Comparison of ENCODE assay signal across 11 cellular contexts in the genomic region with DNA sequence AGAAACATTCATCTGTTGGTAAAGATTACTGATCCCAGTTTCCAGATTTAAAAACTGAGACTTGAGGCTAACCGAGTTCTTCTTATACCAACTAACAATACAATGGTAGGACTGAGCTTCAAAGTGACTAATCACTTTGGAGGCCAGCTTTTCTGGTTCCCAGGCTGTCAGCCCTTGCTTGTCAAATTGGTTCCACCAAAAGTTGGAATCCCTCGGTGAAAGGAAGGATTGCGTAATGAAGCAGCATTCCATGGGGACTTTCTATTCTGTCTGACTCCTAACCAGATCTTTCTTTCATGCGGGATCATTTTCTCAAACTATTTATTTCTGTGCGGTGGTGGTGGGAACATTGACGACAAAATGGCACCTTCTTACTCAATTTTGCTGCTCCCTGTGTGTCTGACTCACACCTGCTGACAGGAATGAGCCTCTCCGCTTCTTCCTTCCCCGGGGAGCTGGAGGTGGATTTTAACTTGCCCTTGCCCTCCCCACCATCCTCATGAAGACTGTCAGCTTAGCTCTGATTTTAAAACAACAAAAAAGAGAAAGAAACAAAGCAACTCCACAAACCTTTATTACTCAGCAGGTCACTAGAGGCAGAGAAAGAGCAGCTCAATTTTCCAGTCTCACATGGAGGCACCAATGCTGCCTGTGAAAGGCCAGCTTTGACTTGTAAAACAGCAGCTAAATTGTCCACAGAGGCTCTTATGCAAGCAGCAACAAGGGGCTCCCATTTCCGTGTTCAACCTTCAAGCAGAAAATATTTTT. TPM values are rescaled to one million over a fixed set of nuclear protein-coding genes. Genes with fewer than 3 reads are reported as not detected.
DNase-seq lines count a peak whose midpoint lies in the region; ATAC-seq and TF ChIP-seq lines count a peak whose summit lies in the region.
"Had no signal": no experiment of that assay in that cellular context is flagged by ENCODE, and none has a peak within 500 bp of the region (broad histone marks: within the 10 kb centered on the region; RNA-seq: fewer than 3 reads in every experiment).

No MANE protein-coding gene starts in this region.

- H2BK15ac ChIP-seq in mesendoderm (replicated peaks; ENCODE audit: low read depth): no peak overlapping the region

- no peak overlapping the region for H3K4ac ChIP-seq in mesendoderm (ENCODE audit: low read depth, low read length)

- H3K4me2 ChIP-seq in mesendoderm (ENCODE audit: low read length): no peak overlapping the region

- no peak for ATAC-seq in GM21737 (IDR thresholded peaks at IDR 0.05; ENCODE audit: unreplicated experiment)

- H3K27me3 ChIP-seq in dorsolateral prefrontal cortex: no peaks in the 10 kb centered on the region
- H3K27me3 ChIP-seq in mesendoderm (ENCODE audit: insufficient read depth, low read length, poor library complexity): no peaks in the 10 kb centered on the region

- H3K36me3 ChIP-seq in mesendoderm (ENCODE audit: control insufficient read depth, insufficient read depth, low read length): no peaks in the 10 kb centered on the region
- H3K36me3 ChIP-seq: HAP-1 had no signal

- H3K18ac ChIP-seq in mesendoderm (ENCODE audit: low read length): peak overlapping the region; percentile 29

- H2BK5ac ChIP-seq in mesendoderm (ENCODE audit: low read length): no peak overlapping the region

- H2BK120ac ChIP-seq in mesendoderm (ENCODE audit: low read depth, low read length): no peak overlapping the region

- H3K56ac ChIP-seq in mesendoderm (ENCODE audit: low read length): peak overlapping the region; percentile 51

- H3K4me1 ChIP-seq in mesendoderm (ENCODE audit: control insufficient read depth, low read depth, low read length): peaks cover 6% of the 10 kb centered on the region

- H2AK5ac ChIP-seq in mesendoderm (ENCODE audit: low read length): no peak overlapping the region

- peak in 1 of 56 donors; percentile 10 for TF ChIP-seq CTCF in dorsolateral prefrontal cortex (IDR thresholded peaks at IDR 0.05 in 54 of 56, conservative IDR thresholded peaks at IDR 0.05 in 2 of 56; ENCODE audit: low read depth in 1 of 56, partially characterized antibody in 56 of 56)

- peak; percentile 77 for DNase-seq in A172 (ENCODE audit: low spot score)
- peak; percentile 80 for DNase-seq in LHCN-M2 (ENCODE audit: low read depth)
- DNase-seq in dorsolateral prefrontal cortex: no peak
- DNase-seq in mesendoderm: peak; percentile 67
- DNase-seq in NCI-H187 (lab: John Stamatoyannopoulos, UW): no peak
- DNase-seq in HuH-7 (ENCODE audit: low spot score): no peak
- DNase-seq in activated naive CD4-positive, alpha-beta T cell (lab: John Stamatoyannopoulos, UW): no peak
- DNase-seq: naive B cell had no signal

- H4K8ac ChIP-seq in mesendoderm (ENCODE audit: low read depth, low read length): no peak overlapping the region

- H3K27ac ChIP-seq in dorsolateral prefrontal cortex (peak overlapping the region in 40 of 59 donors; percentile 7 to 80 (median 54)), mesendoderm (ENCODE audit: low read depth, low read length) (no peak overlapping the region)

- H3K79me2 ChIP-seq in mesendoderm (ENCODE audit: control insufficient read depth, insufficient read depth, low read length): no peaks in the 10 kb centered on the region

- no peaks in the 10 kb centered on the region for H3K79me1 ChIP-seq in mesendoderm (ENCODE audit: low read length)

- no peak overlapping the region for H3K4me3 ChIP-seq in dorsolateral prefrontal cortex
- no peak overlapping the region for H3K4me3 ChIP-seq in mesendoderm (ENCODE audit: low read length)
- H3K4me3 ChIP-seq: HAP-1 had no signal

- no peak overlapping the region for H4K5ac ChIP-seq in mesendoderm (ENCODE audit: low read length)

- H3K9ac ChIP-seq in mesendoderm (ENCODE audit: low read length): no peak overlapping the region

- H3K23ac ChIP-seq in mesendoderm (ENCODE audit: low read length): no peak overlapping the region

- intact Hi-C loops in dorsolateral prefrontal cortex (cut with DNase I): no loop called here

- no CpG with 5 or more reads among the region's 9 CpGs for WGBS in mesendoderm (ENCODE audit: extremely low coverage, insufficient coverage, low lambda C conversion rate)

RNA-seq across cellular contexts. Expression of a gene that starts 32.9 kb away (rescaled TPM):
- 18.7 and 23.8 TPM in 2 replicates for total RNA-seq in A172 (2014; rRNA removed; shearing (Covaris generic))
- total RNA-seq in LHCN-M2 (2014; rRNA removed) (24.7 and 33.0 TPM in 2 replicates), dorsolateral prefrontal cortex (10 to 100 TPM; 32.2 to 88.3 (median 63.5) TPM)
- polyA plus RNA-seq in LHCN-M2 (2012): 13.7 TPM
- 16.0 TPM for polyA plus RNA-seq in mesendoderm (2013, experiment 1 of 2)
- polyA plus RNA-seq in mesendoderm (2013, experiment 2 of 2): 16.9 TPM
- total RNA-seq: activated T-helper 1 cell treated with anti-CD3 and anti-CD28 coated beads, Interleukin-12 subunit alpha, Interleukin-12 subunit beta, Interleukin-2, Interleukin-4 antibody, amounts not matched to agents 30 ng/mL and 10 ng/mL and 1 ng/mL, durations not matched to agents 14 hours and 24 hours and 36 hours had no signal

Comparison
In these comparisons a context has a peak if more than half of its experiments do, and no peak if none do; other contexts are left out.
1. DNase-seq: peak in A172 (single experiment), LHCN-M2 (single experiment) and mesendoderm (single experiment); none in dorsolateral prefrontal cortex (0 of 10), NCI-H187 (0 of 2), HuH-7 (single experiment) and activated naive CD4-positive, alpha-beta T cell (0 of 4).